ENCODE assay signal across 23 cellular contexts in the genomic region with DNA sequence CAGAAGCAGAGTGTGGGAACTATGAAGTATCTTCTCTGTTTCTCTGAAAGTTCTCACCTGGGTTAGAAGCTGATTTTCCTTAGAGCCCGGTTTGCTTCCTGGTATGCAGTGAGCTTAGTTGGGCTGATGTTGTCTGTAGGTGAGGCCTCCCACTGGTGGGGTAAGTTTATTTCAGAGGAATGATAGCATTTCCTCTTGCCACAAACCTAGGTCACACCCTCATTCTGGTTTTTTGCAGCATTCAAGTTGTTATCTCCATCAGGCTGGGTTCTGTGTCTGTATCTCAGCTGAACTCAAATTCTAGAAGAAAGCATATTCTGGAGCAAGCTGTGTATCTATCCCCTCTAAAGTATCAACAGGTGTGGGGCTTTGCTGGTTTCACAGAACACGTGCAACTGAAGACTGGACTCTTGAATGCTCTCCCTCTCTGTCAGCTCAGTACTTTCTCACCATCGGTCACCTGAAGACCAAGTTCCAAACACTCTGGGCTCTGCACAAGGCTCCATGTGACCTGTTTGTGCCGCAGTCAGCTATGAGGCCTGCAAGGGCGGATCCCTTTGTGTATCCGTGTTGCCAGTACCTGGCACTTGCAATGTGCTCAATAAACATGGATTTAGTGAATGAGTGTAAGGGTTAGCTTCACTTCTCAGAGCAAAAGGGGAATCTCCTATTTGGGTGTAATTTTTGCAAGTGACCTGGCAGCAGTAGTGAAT.
"Had no signal": no experiment of that assay in that cellular context is flagged by ENCODE, and none has a peak within 500 bp of the region (broad histone marks: within the 10 kb centered on the region; RNA-seq: fewer than 3 reads in every experiment).

No MANE protein-coding gene starts in this region.

- H3K4me3 ChIP-seq: body of pancreas, dorsolateral prefrontal cortex, suprapubic skin, transverse colon, uterus had no signal

- H3K9me3 Mint-ChIP-seq: nephron had no signal

- H3K27me3 Mint-ChIP-seq: activated B cell treated with CpG ODN at 0.5 μM for 24 hours; activated naive CD8-positive, alpha-beta T cell treated with anti-CD3 and anti-CD28 coated beads, Interleukin-2, amount 10 ng/mL, durations not matched to agents 7 days and 5 days had no signal

- H3K36me3 Mint-ChIP-seq: activated CD4-positive, alpha-beta memory T cell treated with anti-CD3 and anti-CD28 coated beads for 36 hours; activated naive CD8-positive, alpha-beta T cell treated with anti-CD3 and anti-CD28 coated beads, Interleukin-2, amount 10 ng/mL, durations not matched to agents 7 days and 5 days; immature natural killer cell had no signal

- H3K4me3 Mint-ChIP-seq: activated B cell treated with CpG ODN at 0.5 μM for 24 hours; activated CD4-positive, alpha-beta memory T cell treated with anti-CD3 and anti-CD28 coated beads for 36 hours; activated naive CD8-positive, alpha-beta T cell treated with anti-CD3 and anti-CD28 coated beads, Interleukin-2, amount 10 ng/mL, durations not matched to agents 7 days and 5 days; activated T-helper 17 cell treated with anti-CD3 and anti-CD28 coated beads, Interleukin-2, amount 50 U/mL, for 72 hours; immature natural killer cell; nephron had no signal

- H3K4me1 ChIP-seq: body of pancreas, suprapubic skin, uterus had no signal

- H3K27ac Mint-ChIP-seq: activated B cell treated with CpG ODN at 0.5 μM for 24 hours; activated CD4-positive, alpha-beta memory T cell treated with anti-CD3 and anti-CD28 coated beads for 36 hours; activated naive CD8-positive, alpha-beta T cell treated with anti-CD3 and anti-CD28 coated beads, Interleukin-2, amount 10 ng/mL, durations not matched to agents 7 days and 5 days; activated T-helper 17 cell treated with anti-CD3 and anti-CD28 coated beads, Interleukin-2, amount 50 U/mL, for 72 hours; immature natural killer cell; nephron had no signal

- H3K27me3 ChIP-seq: body of pancreas, dorsolateral prefrontal cortex, suprapubic skin, transverse colon, uterus had no signal

- H3K27ac ChIP-seq: body of pancreas, dorsolateral prefrontal cortex, suprapubic skin, transverse colon, uterus had no signal

- H3K4me1 Mint-ChIP-seq: activated B cell treated with CpG ODN at 0.5 μM for 24 hours; activated T-helper 17 cell treated with anti-CD3 and anti-CD28 coated beads, Interleukin-2, amount 50 U/mL, for 72 hours had no signal

- ATAC-seq: activated T-helper 17 cell treated with anti-CD3 and anti-CD28 coated beads, Interleukin-2, amount 50 U/mL, for 72 hours; body of pancreas had no signal

- DNase-seq: activated B cell treated with CpG ODN at 0.5 μM for 24 hours; activated CD4-positive, alpha-beta memory T cell treated with anti-CD3 and anti-CD28 coated beads for 36 hours; activated CD4-positive, alpha-beta T cell treated with anti-CD3 and anti-CD28 coated beads for 4 hours; activated naive CD4-positive, alpha-beta T cell treated with Interleukin-2 at 50 U/mL for 16 hours; activated naive CD8-positive, alpha-beta T cell treated with anti-CD3 and anti-CD28 coated beads, Interleukin-2, amount 10 ng/mL, durations not matched to agents 7 days and 5 days; activated T-cell treated with anti-CD3 and anti-CD28 coated beads, Interleukin-2, amount 50 U/mL, for 1 hour; body of pancreas; caudate nucleus; dorsolateral prefrontal cortex; head of caudate nucleus; immature natural killer cell; nucleus accumbens; retina; stimulated activated CD4-positive, alpha-beta T cell treated with anti-CD3 and anti-CD28 coated beads, Interleukin-2, amount 100 ng/mL, for 24 hours; stimulated activated naive CD4-positive, alpha-beta T cell treated with Interleukin-2 at 50 U/mL for 16 hours; transverse colon; uterus had no signal

- FAIRE-seq: colon, frontal cortex, TTC549 had no signal

- H3K9me3 ChIP-seq: body of pancreas, suprapubic skin, transverse colon, uterus had no signal

- H3K36me3 ChIP-seq: suprapubic skin, transverse colon, uterus had no signal
